In genomic region chr3:168061332-168061996, GRCh38 we compare ENCODE assay signal across 8 cellular contexts. TPM values are rescaled to one million over a fixed set of nuclear protein-coding genes. Genes with fewer than 3 reads are reported as not detected.
DNase-seq lines count a peak whose midpoint lies in the region; ATAC-seq, FAIRE-seq and TF ChIP-seq lines count a peak whose summit lies in the region.

No MANE protein-coding gene starts in this region.

- H3K4me3 Mint-ChIP-seq in Calu3 (ENCODE audit: low read depth, unreplicated experiment) = no peak overlapping the region

- H3K4me3 ChIP-seq in K562 = no peak overlapping the region
- no peak overlapping the region for H3K4me3 ChIP-seq in upper lobe of right lung

- no peaks in the 10 kb centered on the region for H3K36me3 Mint-ChIP-seq in Calu3 (ENCODE audit: insufficient read depth, unreplicated experiment)

- H3K9ac ChIP-seq in K562 (ENCODE audit: insufficient read depth in 1 of 2, low read depth in 2 of 2, low read length in 2 of 2) = no peak overlapping the region

- in situ Hi-C loops in K562 (cut with MboI) = no loop called here

- H4K20me1 ChIP-seq in K562 (replicated peaks; ENCODE audit: control insufficient read depth, insufficient read depth, low read length) = no peaks in the 10 kb centered on the region

- peaks cover 49% of the 10 kb centered on the region for H3K4me1 Mint-ChIP-seq in Calu3 (ENCODE audit: low read depth, unreplicated experiment)

- H3K27me3 ChIP-seq in K562 (ENCODE audit: control insufficient read depth in 2 of 2, insufficient read depth in 2 of 2, low read length in 2 of 2) (no peaks in the 10 kb centered on the region), upper lobe of right lung (no peaks in the 10 kb centered on the region)

- TF ChIP-seq CTCF in Calu3 (IDR thresholded peaks at IDR 0.05; ENCODE audit: unreplicated experiment) = no peak
- TF ChIP-seq CTCF in K562 (IDR thresholded peaks at IDR 0.05 in 2 of 3, conservative IDR thresholded peaks at IDR 0.05 in 1 of 3; ENCODE audit: insufficient read depth in 2 of 3, low read depth in 1 of 3, low read length in 3 of 3) = peak in 1 of 3 experiments; percentile 23; a peak in 1 of 6 replicates
- TF ChIP-seq CTCF in upper lobe of right lung (IDR thresholded peaks at IDR 0.05) = no peak

- POLR2A ChIA-PET in K562 (lab: Yijun Ruan, JAX) = interaction anchor here (0.6 to 1.1 kb wide), 2 partner anchors 34 to 1086 kb away, joined by 3 to 4 read pairs; partner anchors contain the start of gene GOLIM4

- peak; percentile 11 for DNase-seq in Calu3
- no peak for DNase-seq in K562 (ENCODE audit: extremely low read depth in 1 of 4, low spot score in 3 of 4)
- no peak for DNase-seq in NCI-H1694 treated with DMSO at 0.1 percent for 48 hours (lab: John Stamatoyannopoulos, UW)
- no peak for DNase-seq in NCI-H2171 treated with DMSO at 0.1 percent for 48 hours (lab: John Stamatoyannopoulos, UW)
- DNase-seq in NCI-H446 treated with DMSO at 0.1 percent for 48 hours (lab: John Stamatoyannopoulos, UW) = no peak
- no peak for DNase-seq in upper lobe of right lung

- TF ChIP-seq EP300 in K562 (IDR thresholded peaks at IDR 0.05; ENCODE audit: low read length) = no peak

- no peak overlapping the region for H3K27ac Mint-ChIP-seq in Calu3 (ENCODE audit: unreplicated experiment)

- BruUV-seq in Calu3 (replicated peaks; lab: Mats Ljungman, UMichigan) (no TSS peak), K562 (replicated peaks; lab: Mats Ljungman, UMichigan) (no TSS peak)

- no peak overlapping the region for H2AFZ ChIP-seq in K562 (ENCODE audit: low read depth, low read length)

- H3K79me2 ChIP-seq in K562 (ENCODE audit: control insufficient read depth, insufficient read depth, low read length) = peaks cover 83% of the 10 kb centered on the region

- H3K36me3 ChIP-seq in K562 (ENCODE audit: control insufficient read depth, insufficient read depth, low read length) (peaks cover 6% of the 10 kb centered on the region; the same call in 1 of the 3 replicates), upper lobe of right lung (no peaks in the 10 kb centered on the region)

- no peak for FAIRE-seq in K562 (lab: Jason Lieb, UNC)

- no peak overlapping the region for H3K27ac ChIP-seq in K562 (ENCODE audit: extremely low read depth, low read depth, low read length)
- H3K27ac ChIP-seq in upper lobe of right lung = no peak overlapping the region

- no peaks in the 10 kb centered on the region; a peak in 1 of 5 replicates for H3K4me1 ChIP-seq in K562 (replicated peaks in 1 of 2; ENCODE audit: control insufficient read depth in 2 of 2, insufficient read depth in 2 of 2, low read length in 2 of 2)
- H3K4me1 ChIP-seq in upper lobe of right lung = peaks cover 5% of the 10 kb centered on the region

- ATAC-seq in GM19438 (IDR thresholded peaks at IDR 0.05; ENCODE audit: low read depth, unreplicated experiment) (peak; percentile 84), HG03135 (IDR thresholded peaks at IDR 0.05; ENCODE audit: unreplicated experiment) (peak; percentile 92), K562 (peak; percentile 68), upper lobe of right lung (no peak)

- H3K27me3 Mint-ChIP-seq in Calu3 (ENCODE audit: unreplicated experiment) = no peaks in the 10 kb centered on the region

- peaks cover 10% of the 10 kb centered on the region; the same call in 1 of the 2 replicates for H3K9me3 ChIP-seq in K562 (replicated peaks; ENCODE audit: control insufficient read depth, insufficient read depth, low read depth, low read length)
- no peaks in the 10 kb centered on the region for H3K9me3 ChIP-seq in upper lobe of right lung

- no peak for TF ChIP-seq RAD21 in K562 (CRISPR knock-in tag; conservative IDR thresholded peaks at IDR 0.05 in 1 of 2, IDR thresholded peaks at IDR 0.05 in 1 of 2)

- H3K9me3 Mint-ChIP-seq in Calu3 (ENCODE audit: low read depth, unreplicated experiment) = no peaks in the 10 kb centered on the region

- 72% methylated on average over 5 of the region's 5 CpGs for WGBS in K562 (ENCODE audit: insufficient coverage, low coverage, missing lambda C conversion rate)

- no peak overlapping the region for H3K4me2 ChIP-seq in K562 (ENCODE audit: insufficient read depth, low read length)

- H3K9me1 ChIP-seq in K562 (ENCODE audit: control insufficient read depth, insufficient read depth, low read length) = no peaks in the 10 kb centered on the region

- intact Hi-C loops in Calu3 (cut with micrococcal nuclease; ENCODE audit: unreplicated experiment) (no loop called here), K562 (cut with micrococcal nuclease) (no loop called here), upper lobe of right lung (cut with DNase I) (no loop called here)

- CTCF ChIA-PET in Calu3 (lab: Charles Lee) (interaction anchor here (0.6 to 2.0 kb wide), 3 partner anchors 33 to 189 kb away, joined by 3 to 4 read pairs (median 3); no protein-coding TSS in a partner anchor), K562 (lab: Yijun Ruan, JAX; ENCODE audit: low intra/inter-chr PET ratio) (interaction anchor here (1.2 kb wide), 1 partner anchor 14 kb away, joined by 4 read pairs; no protein-coding TSS in a partner anchor)

- TF ChIP-seq POLR2A in K562 (conservative IDR thresholded peaks at IDR 0.05) = no peak

TF ChIP-seq in K562, 482 proteins besides CTCF, POLR2A, EP300 and RAD21 (continues in another document):
- no peak for TF ChIP-seq BRF2 (IDR thresholded peaks at IDR 0.05; ENCODE audit: borderline replicate concordance, insufficient read depth, insufficient read length)

RNA-seq across cellular contexts. Expression of gene GOLIM4, which starts 34.3 kb away (rescaled TPM):
- total RNA-seq in Calu3 (2022) (46.5 and 53.8 TPM in 2 replicates), K562 (2014; rRNA removed) (39.4 and 43.7 TPM in 2 replicates), K562 (2014; rRNA removed; fragmentation: Illumina TruSeq; extraction: Trizol) (31.9 and 36.8 TPM in 2 replicates), K562 (2015; rRNA removed; fragmentation: Illumina TruSeq; extraction: Trizol) (36.0 TPM in 2 replicates), K562 (2021) (27.0 and 29.2 TPM in 2 replicates), upper lobe of right lung (50.9 TPM)
- 19.0 and 64.7 TPM in 2 replicates for total RNA-seq in K562 (2011; cell fraction: chromatin; rRNA removed; ENCODE audit: low replicate concordance)
- 22.7 and 26.3 TPM in 2 replicates for total RNA-seq in K562 (2011; cell fraction: nucleolus; rRNA removed)
- total RNA-seq in K562 (2011; cell fraction: nucleoplasm; rRNA removed) = 35.1 and 43.4 TPM in 2 replicates
- polyA plus RNA-seq in K562 (2011; rRNA removed) (9.3 and 12.8 TPM in 2 replicates), K562 (2014; fragmentation: Illumina TruSeq; extraction: Trizol) (32.6 and 37.5 TPM in 2 replicates), K562 (2014; fragmentation: Nextera tagmentation; extraction: Ambion mirVana) (10 to 100 TPM; 11.3 to 12.0 TPM), K562 (2014; rRNA removed) (20.5 and 31.0 TPM in 2 replicates)
- polyA plus RNA-seq in K562 (2011; cell fraction: cytosol; rRNA removed) = 7.7 and 9.2 TPM in 2 replicates
- polyA plus RNA-seq in K562 (2011; cell fraction: nucleus; rRNA removed) = 16.0 and 16.9 TPM in 2 replicates
- 29.7 TPM in 2 replicates for polyA plus RNA-seq in K562 (2012)
- 41.7 and 56.2 TPM in 2 replicates for polyA minus RNA-seq in K562 (2011; rRNA and poly(A)+ RNA removed)
- 17.6 and 25.5 TPM in 2 replicates for polyA minus RNA-seq in K562 (2011; cell fraction: cytosol; rRNA and poly(A)+ RNA removed)
- polyA minus RNA-seq in K562 (2011; cell fraction: nucleus; rRNA and poly(A)+ RNA removed) = 21.0 and 36.3 TPM in 2 replicates
